ENCODE assay signal across 18 cellular contexts in the genomic region with DNA sequence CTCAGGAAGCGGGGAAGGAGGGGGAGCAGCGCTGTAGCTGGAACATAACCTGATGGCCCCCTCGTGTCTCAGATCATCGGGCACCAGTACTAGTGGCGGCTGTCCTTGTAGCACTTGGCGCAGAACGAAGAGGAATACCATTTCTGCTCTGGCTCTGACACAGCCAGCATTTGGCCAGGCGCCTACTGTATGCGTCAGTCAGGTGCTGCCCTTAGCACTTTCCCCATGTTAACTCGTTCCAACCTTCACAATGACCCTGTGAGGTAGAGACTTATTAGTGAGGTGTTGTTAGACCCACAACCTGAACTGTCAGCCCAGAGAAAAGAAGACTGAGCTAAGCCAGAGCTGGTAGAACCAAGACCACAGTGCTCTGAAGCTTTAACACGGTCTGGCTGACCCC. TPM values are rescaled to one million over a fixed set of nuclear protein-coding genes. Genes with fewer than 3 reads are reported as not detected.
DNase-seq lines count a peak whose midpoint lies in the region; ATAC-seq, FAIRE-seq and TF ChIP-seq lines count a peak whose summit lies in the region.
"Had no signal": no experiment of that assay in that cellular context is flagged by ENCODE, and none has a peak within 500 bp of the region (broad histone marks: within the 10 kb centered on the region; RNA-seq: fewer than 3 reads in every experiment).

No MANE protein-coding gene starts in this region.

- ATAC-seq in A549 (peak; percentile 11 to 19; a peak in 3 of 6 replicates), foreskin keratinocyte (peak; percentile 4), HG03196 (IDR thresholded peaks at IDR 0.05; ENCODE audit: unreplicated experiment) (no peak), HG03025 (IDR thresholded peaks at IDR 0.05; ENCODE audit: low FRiP score, unreplicated experiment) (no peak)

- FAIRE-seq in A549 (lab: Jason Lieb, UNC) = no peak

- H3K9me3 ChIP-seq in A549 (no peaks in the 10 kb centered on the region), neural cell (ENCODE audit: low read length) (no peaks in the 10 kb centered on the region)
- H3K9me3 ChIP-seq: vagina had no signal

- H3K4me1 ChIP-seq in A549 (no peaks in the 10 kb centered on the region), foreskin keratinocyte (peaks cover 14% of the 10 kb centered on the region)

- peaks cover 16% of the 10 kb centered on the region for H3K27me3 ChIP-seq in foreskin keratinocyte
- H3K27me3 ChIP-seq in neural cell (ENCODE audit: insufficient read depth, low read depth, low read length) = no peaks in the 10 kb centered on the region
- H3K27me3 ChIP-seq: vagina had no signal

- no peak overlapping the region for H3K9ac ChIP-seq in neural cell (ENCODE audit: low read length)

- H3K4me3 ChIP-seq in A549 (no peak overlapping the region), neural cell (ENCODE audit: low read length) (no peak overlapping the region)
- H3K4me3 ChIP-seq: vagina had no signal

- no peaks in the 10 kb centered on the region for H3F3A ChIP-seq in neural cell (ENCODE audit: insufficient read depth, low read length, poor library complexity, severe bottlenecking)

- H3K4me2 ChIP-seq in A549 (no peak overlapping the region), neural cell (ENCODE audit: low read length) (no peak overlapping the region)

- DNase-seq in A549 (ENCODE audit: low read depth in 1 of 2, low spot score in 1 of 2) (no peak), astrocyte of the hippocampus (ENCODE audit: low read depth, low spot score) (peak; percentile 17), foreskin keratinocyte (no peak), MV-4-11 (lab: John Stamatoyannopoulos, UW) (no peak), SHP77 treated with DMSO at 0.1 percent for 48 hours (lab: John Stamatoyannopoulos, UW) (no peak)
- DNase-seq: activated CD4-positive, alpha-beta T cell treated with anti-CD3 and anti-CD28 coated beads, Interleukin-2, amount 50 U/mL, for 1 hour; activated CD8-positive, alpha-beta memory T cell treated with anti-CD3 and anti-CD28 coated beads, Interleukin-2, amount 50 U/mL, for 48 hours; Calu3; erythroblast; HCEC 1CT; NCI-H1105 treated with DMSO at 0.1 percent for 48 hours; NCI-H2081; NCI-H446 treated with DMSO at 0.1 percent for 48 hours; RPMI8226 had no signal

- no peaks in the 10 kb centered on the region for H4K20me1 ChIP-seq in neural cell (ENCODE audit: insufficient read depth)

- CTCF ChIA-PET in A549 (lab: Yijun Ruan, JAX) = interaction anchor here (0.5 to 5.4 kb wide), 8 partner anchors 11 to 713 kb away, joined by 3 to 50 read pairs (median 4); no protein-coding TSS in a partner anchor

- H3K27ac ChIP-seq in A549 (no peak overlapping the region), foreskin keratinocyte (no peak overlapping the region), neural cell (ENCODE audit: low read length) (no peak overlapping the region)
- H3K27ac ChIP-seq: vagina had no signal

- TF ChIP-seq RAD21 in A549 (conservative IDR thresholded peaks at IDR 0.05 in 1 of 2, IDR thresholded peaks at IDR 0.05 in 1 of 2) (no peak), neural cell (conservative IDR thresholded peaks at IDR 0.05) (no peak)

- POLR2A ChIA-PET in A549 (lab: Yijun Ruan, JAX) = interaction anchor here (0.7 kb wide), 1 partner anchor 47 kb away, joined by 3 read pairs; the partner anchor contains the start of gene EML6

- TF ChIP-seq EP300 in A549 (IDR thresholded peaks at IDR 0.05) = no peak
- TF ChIP-seq EP300 in neural cell (conservative IDR thresholded peaks at IDR 0.05; ENCODE audit: poor library complexity, severe bottlenecking) = no peak

- H2AFZ ChIP-seq in neural cell (ENCODE audit: low read depth, low read length) = no peak overlapping the region

- TF ChIP-seq CTCF in A549 (IDR thresholded peaks at IDR 0.05) (no peak), foreskin keratinocyte (conservative IDR thresholded peaks at IDR 0.05) (no peak), neural cell (IDR thresholded peaks at IDR 0.05; ENCODE audit: poor library complexity, severe bottlenecking) (no peak)

- peaks cover 6% of the 10 kb centered on the region for H3K36me3 ChIP-seq in neural cell (ENCODE audit: insufficient read depth, low read length)
- H3K36me3 ChIP-seq: vagina had no signal

- TF ChIP-seq POLR2A in A549 (IDR thresholded peaks at IDR 0.05; ENCODE audit: low read length) = no peak

- H3K79me2 ChIP-seq in neural cell (replicated peaks; ENCODE audit: insufficient read depth, low read length) = no peaks in the 10 kb centered on the region

- H3K9me2 ChIP-seq in neural cell (ENCODE audit: insufficient read depth, low read length) = no peaks in the 10 kb centered on the region

- 82% methylated on average over 11 of the region's 11 CpGs for WGBS in A549 (ENCODE audit: missing lambda C conversion rate)

TF ChIP-seq in A549, 52 proteins besides CTCF, POLR2A, EP300 and RAD21 (continues in another document):
- TF ChIP-seq MAX (IDR thresholded peaks at IDR 0.05) (no peak), MAZ (IDR thresholded peaks at IDR 0.05; ENCODE audit: borderline replicate concordance, low read depth, low read length) (no peak), HOXB13 (CRISPR knock-in tag; IDR thresholded peaks at IDR 0.05; ENCODE audit: low read depth) (no peak), EHMT2 (IDR thresholded peaks at IDR 0.05; ENCODE audit: low read depth) (no peak), GATA3 (IDR thresholded peaks at IDR 0.05; ENCODE audit: borderline replicate concordance) (no peak)

TF ChIP-seq in neural cell, 6 proteins besides CTCF, POLR2A, EP300 and RAD21:
- no peak for TF ChIP-seq REST (IDR thresholded peaks at IDR 0.05; ENCODE audit: borderline replicate concordance)
- no peak for TF ChIP-seq SMC3 (conservative IDR thresholded peaks at IDR 0.05; ENCODE audit: poor library complexity)
- TF ChIP-seq POLR2AphosphoS5 (IDR thresholded peaks at IDR 0.05) = peak; percentile 16

RNA-seq across cellular contexts. Expression of gene EML6, which starts 47.7 kb away (rescaled TPM):
- polyA plus RNA-seq in A549 (2011; rRNA removed) = 1.5 and 3.0 TPM in 2 replicates
- 1.0 and 1.5 TPM in 2 replicates for polyA plus RNA-seq in A549 (2012; cell fraction: cytosol; rRNA removed)
- polyA plus RNA-seq in A549 (2012; cell fraction: nucleus; rRNA removed) = 3.2 and 4.7 TPM in 2 replicates
- 1.4 to 1.8 TPM (median 1.7 TPM) in 3 replicates for polyA plus RNA-seq in A549 (2017; fragmentation: RNase III; extraction: RNeasy Plus Mini Kit Qiagen cat#74134 plus additional on column Dnase treatment)
- 1.8 and 3.4 TPM in 2 replicates for polyA minus RNA-seq in A549 (2011; rRNA and poly(A)+ RNA removed)
- 0.61 and 0.63 TPM in 2 replicates for total RNA-seq in foreskin keratinocyte
- 0.16 and 0.36 TPM in 2 replicates for polyA plus RNA-seq in foreskin keratinocyte
- 9.9 and 13.4 TPM in 2 replicates for polyA plus RNA-seq in neural cell
- 19.6 and 26.8 TPM in 2 replicates for polyA minus RNA-seq in neural cell

Comparison
In these comparisons a context has a peak if more than half of its experiments do, and no peak if none do; other contexts are left out.
1. ATAC-seq: peak in A549 (2 of 2) and foreskin keratinocyte (single experiment); none in HG03196 (single experiment) and HG03025 (single experiment).